In genomic region chr12:46445551-46446235, GRCh38 we compare ENCODE assay signal across 22 cellular contexts.
DNase-seq lines count a peak whose midpoint lies in the region; ATAC-seq and TF ChIP-seq lines count a peak whose summit lies in the region.
"Had no signal": no experiment of that assay in that cellular context is flagged by ENCODE, and none has a peak within 500 bp of the region (broad histone marks: within the 10 kb centered on the region; RNA-seq: fewer than 3 reads in every experiment).

No MANE protein-coding gene starts in this region.

- H3K4me3 ChIP-seq in upper lobe of right lung, result no peak overlapping the region
- H3K4me3 ChIP-seq: gastroesophageal sphincter, lung, tibial nerve had no signal

- no peak overlapping the region for H3K27ac ChIP-seq in upper lobe of right lung
- H3K27ac ChIP-seq: gastroesophageal sphincter, HL-60 had no signal

- no peak for DNase-seq in T-helper 2 cell treated with Interferon-gamma antibody and Interleukin-4, amounts not matched to agents 5 μg/mL and 100 μg/mL, for 36 hours (ENCODE audit: low spot score)
- DNase-seq in T-helper 2 cell, result no peak
- no peak for DNase-seq in activated T-helper 2 cell treated with anti-CD3 and anti-CD28 coated beads, Interferon-gamma antibody, Interleukin-2, Interleukin-4, amounts not matched to agents 10 μg/mL and 5 μg/mL and 100 μg/mL, durations not matched to agents 14 hours and 24 hours and 36 hours (ENCODE audit: low spot score)
- DNase-seq in iris pigment epithelial cell (ENCODE audit: low read depth), result peak; percentile 49
- no peak for DNase-seq in stimulated activated effector memory CD8-positive, alpha-beta T cell treated with anti-CD3 and anti-CD28 coated beads, Interleukin-12 subunit alpha, Interleukin-12 subunit beta, amount 100 ng/mL, for 72 hours (ENCODE audit: low spot score in 2 of 2)
- no peak for DNase-seq in stimulated activated naive CD4-positive, alpha-beta T cell treated with Interleukin-2 at 50 U/mL for 16 hours (lab: John Stamatoyannopoulos, UW)
- no peak for DNase-seq in upper lobe of right lung
- no peak for DNase-seq in NCI-H2029 (lab: John Stamatoyannopoulos, UW)
- DNase-seq: activated CD8-positive, alpha-beta memory T cell treated with anti-CD3 and anti-CD28 coated beads for 24 hours; amygdala; DMS 273 treated with DMSO at 0.1 percent for 48 hours; KG1; naive B cell; NCI-H2171 treated with DMSO at 0.1 percent for 48 hours; NCI-H82; SW 1271 had no signal

- intact Hi-C loops in activated T-helper 2 cell treated with anti-CD3 and anti-CD28 coated beads, Interferon-gamma antibody, Interleukin-2, Interleukin-4, amounts not matched to agents 10 μg/mL and 5 μg/mL and 100 μg/mL, durations not matched to agents 14 hours and 24 hours and 36 hours (cut with micrococcal nuclease), result no loop called here
- intact Hi-C loops in upper lobe of right lung (cut with DNase I), result no loop called here

- peak overlapping the region; percentile 5 for H3K4me3 Mint-ChIP-seq in T-helper 2 cell treated with Interferon-gamma antibody and Interleukin-4, amounts not matched to agents 5 μg/mL and 100 μg/mL, for 36 hours
- no peak overlapping the region for H3K4me3 Mint-ChIP-seq in activated T-helper 2 cell treated with anti-CD3 and anti-CD28 coated beads, Interferon-gamma antibody, Interleukin-2, Interleukin-4, amounts not matched to agents 10 μg/mL and 5 μg/mL and 100 μg/mL, durations not matched to agents 14 hours and 24 hours and 36 hours (ENCODE audit: low read depth)
- no peak overlapping the region for H3K4me3 Mint-ChIP-seq in stimulated activated effector memory CD8-positive, alpha-beta T cell treated with anti-CD3 and anti-CD28 coated beads, Interleukin-12 subunit alpha, Interleukin-12 subunit beta, amount 100 ng/mL, for 72 hours
- H3K4me3 Mint-ChIP-seq: naive B cell; stimulated activated memory B cell treated with anti-CD40 and anti-IgM and Interleukin-4, amounts not matched to agents 10 μg/mL and 1 μg/mL and 100 μg/mL, for 72 hours; WTC11 had no signal

- peaks cover 12% of the 10 kb centered on the region for H3K36me3 Mint-ChIP-seq in T-helper 2 cell treated with Interferon-gamma antibody and Interleukin-4, amounts not matched to agents 5 μg/mL and 100 μg/mL, for 36 hours (ENCODE audit: low read depth)
- H3K36me3 Mint-ChIP-seq in activated T-helper 2 cell treated with anti-CD3 and anti-CD28 coated beads, Interferon-gamma antibody, Interleukin-2, Interleukin-4, amounts not matched to agents 10 μg/mL and 5 μg/mL and 100 μg/mL, durations not matched to agents 14 hours and 24 hours and 36 hours (ENCODE audit: low read depth), result peaks cover 5% of the 10 kb centered on the region
- no peaks in the 10 kb centered on the region for H3K36me3 Mint-ChIP-seq in stimulated activated effector memory CD8-positive, alpha-beta T cell treated with anti-CD3 and anti-CD28 coated beads, Interleukin-12 subunit alpha, Interleukin-12 subunit beta, amount 100 ng/mL, for 72 hours
- H3K36me3 Mint-ChIP-seq: naive B cell had no signal

- H3K9me3 Mint-ChIP-seq in T-helper 2 cell treated with Interferon-gamma antibody and Interleukin-4, amounts not matched to agents 5 μg/mL and 100 μg/mL, for 36 hours, result no peaks in the 10 kb centered on the region
- no peaks in the 10 kb centered on the region for H3K9me3 Mint-ChIP-seq in activated T-helper 2 cell treated with anti-CD3 and anti-CD28 coated beads, Interferon-gamma antibody, Interleukin-2, Interleukin-4, amounts not matched to agents 10 μg/mL and 5 μg/mL and 100 μg/mL, durations not matched to agents 14 hours and 24 hours and 36 hours
- no peaks in the 10 kb centered on the region for H3K9me3 Mint-ChIP-seq in stimulated activated effector memory CD8-positive, alpha-beta T cell treated with anti-CD3 and anti-CD28 coated beads, Interleukin-12 subunit alpha, Interleukin-12 subunit beta, amount 100 ng/mL, for 72 hours
- H3K9me3 Mint-ChIP-seq: stimulated activated memory B cell treated with anti-CD40 and anti-IgM and Interleukin-4, amounts not matched to agents 10 μg/mL and 1 μg/mL and 100 μg/mL, for 72 hours had no signal

- peak overlapping the region; percentile 7 for H3K27ac Mint-ChIP-seq in T-helper 2 cell treated with Interferon-gamma antibody and Interleukin-4, amounts not matched to agents 5 μg/mL and 100 μg/mL, for 36 hours
- peak overlapping the region; percentile 43 for H3K27ac Mint-ChIP-seq in activated T-helper 2 cell treated with anti-CD3 and anti-CD28 coated beads, Interferon-gamma antibody, Interleukin-2, Interleukin-4, amounts not matched to agents 10 μg/mL and 5 μg/mL and 100 μg/mL, durations not matched to agents 14 hours and 24 hours and 36 hours
- peak overlapping the region; percentile 37 for H3K27ac Mint-ChIP-seq in stimulated activated effector memory CD8-positive, alpha-beta T cell treated with anti-CD3 and anti-CD28 coated beads, Interleukin-12 subunit alpha, Interleukin-12 subunit beta, amount 100 ng/mL, for 72 hours
- H3K27ac Mint-ChIP-seq: naive B cell; stimulated activated memory B cell treated with anti-CD40 and anti-IgM and Interleukin-4, amounts not matched to agents 10 μg/mL and 1 μg/mL and 100 μg/mL, for 72 hours; WTC11 had no signal

- no peaks in the 10 kb centered on the region for H3K27me3 Mint-ChIP-seq in T-helper 2 cell treated with Interferon-gamma antibody and Interleukin-4, amounts not matched to agents 5 μg/mL and 100 μg/mL, for 36 hours (ENCODE audit: low read depth)
- H3K27me3 Mint-ChIP-seq in activated T-helper 2 cell treated with anti-CD3 and anti-CD28 coated beads, Interferon-gamma antibody, Interleukin-2, Interleukin-4, amounts not matched to agents 10 μg/mL and 5 μg/mL and 100 μg/mL, durations not matched to agents 14 hours and 24 hours and 36 hours (ENCODE audit: low read depth), result no peaks in the 10 kb centered on the region
- H3K27me3 Mint-ChIP-seq: naive B cell; stimulated activated memory B cell treated with anti-CD40 and anti-IgM and Interleukin-4, amounts not matched to agents 10 μg/mL and 1 μg/mL and 100 μg/mL, for 72 hours had no signal

- H3K9me3 ChIP-seq in upper lobe of right lung, result no peaks in the 10 kb centered on the region
- H3K9me3 ChIP-seq: gastroesophageal sphincter, tibial nerve had no signal

- H3K36me3 ChIP-seq in upper lobe of right lung, result no peaks in the 10 kb centered on the region
- H3K36me3 ChIP-seq: gastroesophageal sphincter, tibial nerve had no signal

- H3K27me3 ChIP-seq in upper lobe of right lung, result no peaks in the 10 kb centered on the region
- H3K27me3 ChIP-seq: gastroesophageal sphincter, tibial nerve had no signal

- ATAC-seq in stimulated activated effector memory CD8-positive, alpha-beta T cell treated with anti-CD3 and anti-CD28 coated beads, Interleukin-12 subunit alpha, Interleukin-12 subunit beta, amount 100 ng/mL, for 72 hours, result no peak
- no peak for ATAC-seq in upper lobe of right lung
- ATAC-seq: gastroesophageal sphincter; stimulated activated memory B cell treated with anti-CD40 and anti-IgM and Interleukin-4, amounts not matched to agents 10 μg/mL and 1 μg/mL and 100 μg/mL, for 72 hours; WTC11 had no signal

- H3K4me1 Mint-ChIP-seq in T-helper 2 cell treated with Interferon-gamma antibody and Interleukin-4, amounts not matched to agents 5 μg/mL and 100 μg/mL, for 36 hours (ENCODE audit: low read depth), result peaks cover 40% of the 10 kb centered on the region
- peaks cover 31% of the 10 kb centered on the region for H3K4me1 Mint-ChIP-seq in activated T-helper 2 cell treated with anti-CD3 and anti-CD28 coated beads, Interferon-gamma antibody, Interleukin-2, Interleukin-4, amounts not matched to agents 10 μg/mL and 5 μg/mL and 100 μg/mL, durations not matched to agents 14 hours and 24 hours and 36 hours (ENCODE audit: low read depth)
- peaks cover 5% of the 10 kb centered on the region for H3K4me1 Mint-ChIP-seq in stimulated activated effector memory CD8-positive, alpha-beta T cell treated with anti-CD3 and anti-CD28 coated beads, Interleukin-12 subunit alpha, Interleukin-12 subunit beta, amount 100 ng/mL, for 72 hours

- peaks cover 17% of the 10 kb centered on the region for H3K4me1 ChIP-seq in upper lobe of right lung

- TF ChIP-seq CTCF in upper lobe of right lung (IDR thresholded peaks at IDR 0.05), result no peak
